Comparison of ENCODE assay signal across 27 cellular contexts in genomic region chr7:67821116-67821515, GRCh38.
DNase-seq lines count a peak whose midpoint lies in the region; TF ChIP-seq lines count a peak whose summit lies in the region.
"Had no signal": no experiment of that assay in that cellular context is flagged by ENCODE, and none has a peak within 500 bp of the region (broad histone marks: within the 10 kb centered on the region; RNA-seq: fewer than 3 reads in every experiment).

No MANE protein-coding gene starts in this region.

- H3K36me3 Mint-ChIP-seq in Calu3 (ENCODE audit: insufficient read depth, unreplicated experiment): no peaks in the 10 kb centered on the region
- H3K36me3 Mint-ChIP-seq: activated naive CD8-positive, alpha-beta T cell treated with anti-CD3 and anti-CD28 coated beads for 36 hours; brain had no signal

- H2AFZ ChIP-seq in fibroblast of lung (ENCODE audit: low read length): no peak overlapping the region

- TF ChIP-seq CTCF in AG10803 (conservative IDR thresholded peaks at IDR 0.05; ENCODE audit: low read length) (no peak), fibroblast of lung (conservative IDR thresholded peaks at IDR 0.05 in 1 of 2, IDR thresholded peaks at IDR 0.05 in 1 of 2; ENCODE audit: low read depth in 1 of 2, low read length in 2 of 2) (no peak), Calu3 (IDR thresholded peaks at IDR 0.05; ENCODE audit: unreplicated experiment) (no peak)

- H3K27ac Mint-ChIP-seq in Calu3 (ENCODE audit: unreplicated experiment): no peak overlapping the region
- H3K27ac Mint-ChIP-seq: activated B cell treated with CpG ODN at 0.5 μM for 24 hours; activated naive CD8-positive, alpha-beta T cell treated with anti-CD3 and anti-CD28 coated beads for 36 hours; brain; memory B cell had no signal

- intact Hi-C loops in Calu3 (cut with micrococcal nuclease; ENCODE audit: unreplicated experiment): no loop called here

- no peak overlapping the region for H3K9ac ChIP-seq in fibroblast of lung (ENCODE audit: insufficient read depth, low read length)

- H3K27me3 ChIP-seq in fibroblast of lung (ENCODE audit: control insufficient read depth, insufficient read depth, low read length): no peaks in the 10 kb centered on the region
- H3K27me3 ChIP-seq: BLaER1 treated with 17β-estradiol and CSF1 and Interleukin-3, amounts not matched to agents 10 nM and 100 nM; colonic mucosa; esophagus squamous epithelium; suprapubic skin; uterus had no signal

- H3K36me3 ChIP-seq in fibroblast of lung (ENCODE audit: control insufficient read depth, insufficient read depth, low read length): no peaks in the 10 kb centered on the region
- H3K36me3 ChIP-seq: BLaER1 treated with 17β-estradiol and CSF1 and Interleukin-3, amounts not matched to agents 10 nM and 100 nM; colonic mucosa; esophagus squamous epithelium; suprapubic skin; uterus had no signal

- H3K27me3 Mint-ChIP-seq in Calu3 (ENCODE audit: unreplicated experiment): no peaks in the 10 kb centered on the region
- H3K27me3 Mint-ChIP-seq: activated B cell treated with CpG ODN at 0.5 μM for 24 hours; activated naive CD8-positive, alpha-beta T cell treated with anti-CD3 and anti-CD28 coated beads for 36 hours; memory B cell had no signal

- no peaks in the 10 kb centered on the region for H3K79me2 ChIP-seq in fibroblast of lung (ENCODE audit: control insufficient read depth, insufficient read depth, low read length)

- no peaks in the 10 kb centered on the region for H4K20me1 ChIP-seq in fibroblast of lung (ENCODE audit: control insufficient read depth, extremely low read depth, insufficient read depth, low read length)
- H4K20me1 ChIP-seq: BLaER1 treated with 17β-estradiol and CSF1 and Interleukin-3, amounts not matched to agents 10 nM and 100 nM had no signal

- DNase-seq in AG10803 (ENCODE audit: low read depth) (peak; percentile 46), RPMI7951 (ENCODE audit: low read depth) (peak; percentile 71), fibroblast of lung (ENCODE audit: low read depth in 2 of 2) (peak; percentile 6 to 61), occipital lobe (lab: John Stamatoyannopoulos, UW) (peak; percentile 50), Calu3 (no peak), DMS53 (lab: John Stamatoyannopoulos, UW) (no peak), NCI-H1105 treated with DMSO at 0.1 percent for 48 hours (lab: John Stamatoyannopoulos, UW) (no peak), nucleus accumbens (lab: John Stamatoyannopoulos, UW) (no peak)
- DNase-seq: activated B cell treated with CpG ODN at 0.5 μM for 24 hours; activated CD4-positive, alpha-beta T cell treated with anti-CD3 and anti-CD28 coated beads, Interleukin-2, amount 50 U/mL, for 48 hours; activated CD8-positive, alpha-beta memory T cell treated with anti-CD3 and anti-CD28 coated beads, Interleukin-2, amount 50 U/mL, for 4 hours; activated naive CD8-positive, alpha-beta T cell treated with anti-CD3 and anti-CD28 coated beads for 36 hours; Caco-2; colonic mucosa; esophagus squamous epithelium; head of caudate nucleus; IMR-90; left cardiac atrium; NCI-H1105; NCI-H2081; NCI-H446 treated with DMSO at 0.1 percent for 48 hours; SHP77 treated with DMSO at 0.1 percent for 48 hours; uterus had no signal

- no peaks in the 10 kb centered on the region for H3K4me1 Mint-ChIP-seq in Calu3 (ENCODE audit: low read depth, unreplicated experiment)
- H3K4me1 Mint-ChIP-seq: activated B cell treated with CpG ODN at 0.5 μM for 24 hours; activated naive CD8-positive, alpha-beta T cell treated with anti-CD3 and anti-CD28 coated beads for 36 hours; brain; memory B cell had no signal

- H3K4me3 ChIP-seq in AG10803 (ENCODE audit: low read length): no peak overlapping the region
- no peak overlapping the region for H3K4me3 ChIP-seq in fibroblast of lung (replicated peaks in 1 of 4; ENCODE audit: control extremely low read depth in 1 of 4, insufficient read depth in 1 of 4, low read depth in 3 of 4, low read length in 4 of 4)
- H3K4me3 ChIP-seq: BLaER1 treated with 17β-estradiol and CSF1 and Interleukin-3, amounts not matched to agents 10 nM and 100 nM; colonic mucosa; esophagus squamous epithelium; suprapubic skin; uterus had no signal

- H3K4me3 Mint-ChIP-seq in Calu3 (ENCODE audit: low read depth, unreplicated experiment): no peak overlapping the region
- H3K4me3 Mint-ChIP-seq: activated B cell treated with CpG ODN at 0.5 μM for 24 hours; activated naive CD8-positive, alpha-beta T cell treated with anti-CD3 and anti-CD28 coated beads for 36 hours; brain; memory B cell had no signal

- H3K9me3 Mint-ChIP-seq in Calu3 (ENCODE audit: low read depth, unreplicated experiment): peaks cover 6% of the 10 kb centered on the region

- no peaks in the 10 kb centered on the region for H3K9me3 ChIP-seq in fibroblast of lung (ENCODE audit: control insufficient read depth, insufficient read depth, low read depth, low read length)
- H3K9me3 ChIP-seq: Caco-2, colonic mucosa, esophagus squamous epithelium, suprapubic skin, uterus had no signal

- no peak overlapping the region for H3K27ac ChIP-seq in fibroblast of lung (ENCODE audit: insufficient read depth, low read length)
- H3K27ac ChIP-seq: colonic mucosa, esophagus squamous epithelium, suprapubic skin, uterus had no signal

- no peaks in the 10 kb centered on the region for H3K4me1 ChIP-seq in fibroblast of lung (ENCODE audit: control insufficient read depth, extremely low read depth, insufficient read depth, low read length)
- H3K4me1 ChIP-seq: Caco-2, colonic mucosa, esophagus squamous epithelium, suprapubic skin, uterus had no signal

- BruUV-seq in Calu3 (replicated peaks; lab: Mats Ljungman, UMichigan): no TSS peak

- no peak overlapping the region for H3K4me2 ChIP-seq in fibroblast of lung (ENCODE audit: extremely low read depth, insufficient read depth, low read length)

- CTCF ChIA-PET in Calu3 (lab: Charles Lee): no interaction called here

Comparison
In these comparisons a context has a peak if more than half of its experiments do, and no peak if none do; other contexts are left out.
1. DNase-seq: peak in AG10803 (single experiment), RPMI7951 (single experiment), fibroblast of lung (2 of 2) and occipital lobe (single experiment); none in Calu3 (single experiment), DMS53 (single experiment), NCI-H1105 treated with DMSO at 0.1 percent for 48 hours (single experiment) and nucleus accumbens (0 of 56).